2 cellular contexts compared by ENCODE assay signal in the genomic region with DNA sequence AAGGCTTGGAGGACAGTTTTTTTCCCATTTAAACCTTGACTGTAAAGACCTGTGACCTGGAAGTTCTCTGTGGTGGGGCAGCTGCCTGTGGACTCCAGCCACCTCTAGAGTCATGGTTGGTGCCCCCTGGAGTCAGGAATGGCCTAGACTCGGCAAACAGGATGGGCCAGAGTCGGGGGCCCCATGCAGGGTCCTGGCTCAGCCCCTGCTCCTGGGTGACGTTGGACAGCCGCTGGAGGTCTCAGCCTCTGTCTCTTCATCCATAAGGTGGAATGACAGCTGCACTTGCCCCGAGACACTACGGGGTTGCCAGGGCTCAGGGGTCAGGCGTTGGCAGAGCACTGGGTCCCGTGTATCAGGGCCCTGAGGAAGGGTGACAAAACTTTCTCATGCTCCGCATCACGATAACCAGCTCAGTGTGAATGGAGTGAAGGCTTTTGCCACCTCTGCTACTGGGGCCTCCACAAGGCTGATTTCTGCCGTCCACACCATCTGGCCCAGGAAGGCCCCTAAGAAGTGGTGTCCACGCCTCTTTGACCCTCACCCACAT.
TF ChIP-seq lines count a peak whose summit lies in the region.

No MANE protein-coding gene starts in this region.

TF ChIP-seq in HCT116, 20 proteins besides CTCF, POLR2A, EP300 and RAD21:
- TF ChIP-seq SP1 (IDR thresholded peaks at IDR 0.05; ENCODE audit: low read depth) (no peak), EZH2 (IDR thresholded peaks at IDR 0.05) (no peak), EZH2phosphoT487 (IDR thresholded peaks at IDR 0.05; ENCODE audit: borderline replicate concordance) (no peak), CEBPB (IDR thresholded peaks at IDR 0.05; ENCODE audit: low read depth) (no peak), CBX3 (IDR thresholded peaks at IDR 0.05; ENCODE audit: low read depth) (no peak), SIN3A (IDR thresholded peaks at IDR 0.05; ENCODE audit: low read depth) (no peak), ELF1 (IDR thresholded peaks at IDR 0.05; ENCODE audit: borderline replicate concordance, low read depth) (no peak), JUND (IDR thresholded peaks at IDR 0.05) (no peak)
- TF ChIP-seq, protein P1, sequence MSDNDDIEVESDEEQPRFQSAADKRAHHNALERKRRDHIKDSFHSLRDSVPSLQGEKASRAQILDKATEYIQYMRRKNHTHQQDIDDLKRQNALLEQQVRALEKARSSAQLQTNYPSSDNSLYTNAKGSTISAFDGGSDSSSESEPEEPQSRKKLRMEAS (IDR thresholded peaks at IDR 0.05), result no peak

TF ChIP-seq in HepG2, 621 proteins besides CTCF, POLR2A, EP300 and RAD21:
- TF ChIP-seq TEAD3 (CRISPR knock-in tag; optimal IDR thresholded peaks at IDR 0.05; ENCODE audit: borderline replicate concordance), result peak; percentile 80
- TF ChIP-seq DNMT1 (CRISPR knock-in tag; IDR thresholded peaks at IDR 0.05), result no peak
- TF ChIP-seq, protein P2, sequence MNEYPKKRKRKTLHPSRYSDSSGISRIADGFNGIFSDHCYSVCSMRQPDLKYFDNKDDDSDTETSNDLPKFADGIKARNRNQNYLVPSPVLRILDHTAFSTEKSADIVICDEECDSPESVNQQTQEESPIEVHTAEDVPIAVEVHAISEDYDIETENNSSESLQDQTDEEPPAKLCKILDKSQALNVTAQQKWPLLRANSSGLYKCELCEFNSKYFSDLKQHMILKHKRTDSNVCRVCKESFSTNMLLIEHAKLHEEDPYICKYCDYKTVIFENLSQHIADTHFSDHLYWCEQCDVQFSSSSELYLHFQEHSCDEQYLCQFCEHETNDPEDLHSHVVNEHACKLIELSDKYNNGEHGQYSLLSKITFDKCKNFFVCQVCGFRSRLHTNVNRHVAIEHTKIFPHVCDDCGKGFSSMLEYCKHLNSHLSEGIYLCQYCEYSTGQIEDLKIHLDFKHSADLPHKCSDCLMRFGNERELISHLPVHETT (CRISPR knock-in tag; conservative IDR thresholded peaks at IDR 0.05), result no peak
- TF ChIP-seq, protein P3, sequence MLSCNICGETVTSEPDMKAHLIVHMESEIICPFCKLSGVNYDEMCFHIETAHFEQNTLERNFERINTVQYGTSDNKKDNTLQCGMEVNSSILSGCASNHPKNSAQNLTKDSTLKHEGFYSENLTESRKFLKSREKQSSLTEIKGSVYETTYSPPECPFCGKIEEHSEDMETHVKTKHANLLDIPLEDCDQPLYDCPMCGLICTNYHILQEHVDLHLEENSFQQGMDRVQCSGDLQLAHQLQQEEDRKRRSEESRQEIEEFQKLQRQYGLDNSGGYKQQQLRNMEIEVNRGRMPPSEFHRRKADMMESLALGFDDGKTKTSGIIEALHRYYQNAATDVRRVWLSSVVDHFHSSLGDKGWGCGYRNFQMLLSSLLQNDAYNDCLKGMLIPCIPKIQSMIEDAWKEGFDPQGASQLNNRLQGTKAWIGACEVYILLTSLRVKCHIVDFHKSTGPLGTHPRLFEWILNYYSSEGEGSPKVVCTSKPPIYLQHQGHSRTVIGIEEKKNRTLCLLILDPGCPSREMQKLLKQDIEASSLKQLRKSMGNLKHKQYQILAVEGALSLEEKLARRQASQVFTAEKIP (CRISPR knock-in tag; IDR thresholded peaks at IDR 0.05; ENCODE audit: borderline replicate concordance), result no peak
- no peak for TF ChIP-seq BORCS8-MEF2B (CRISPR knock-in tag; IDR thresholded peaks at IDR 0.05)
